Comparison of ENCODE assay signal across 12 cellular contexts in genomic region chr1:175673236-175674150, GRCh38.
DNase-seq lines count a peak whose midpoint lies in the region; ATAC-seq, FAIRE-seq and TF ChIP-seq lines count a peak whose summit lies in the region.
"Had no signal": no experiment of that assay in that cellular context is flagged by ENCODE, and none has a peak within 500 bp of the region (broad histone marks: within the 10 kb centered on the region; RNA-seq: fewer than 3 reads in every experiment).

No MANE protein-coding gene starts in this region.

- SMC1A ChIA-PET in GM12878 (lab: Charles Lee; ENCODE audit: uncharacterized antibody, unreplicated experiment): interaction anchor here (0.9 kb wide), 1 partner anchor 42 kb away, joined by 4 read pairs; no protein-coding TSS in a partner anchor

- H3K4me3 ChIP-seq in GM12878 (no peak overlapping the region), gastroesophageal sphincter (no peak overlapping the region)
- H3K4me3 ChIP-seq: pancreas, upper lobe of right lung had no signal

- TF ChIP-seq CTCF in GM12878 (IDR thresholded peaks at IDR 0.05 in 2 of 3, conservative IDR thresholded peaks at IDR 0.05 in 1 of 3; ENCODE audit: control insufficient read depth in 2 of 3, extremely low read depth in 1 of 3, insufficient read depth in 1 of 3, low read depth in 3 of 3, low read length in 3 of 3): no peak
- no peak for TF ChIP-seq CTCF in gastroesophageal sphincter (IDR thresholded peaks at IDR 0.05)

- ATAC-seq in GM19328 (IDR thresholded peaks at IDR 0.05; ENCODE audit: unreplicated experiment): peak; percentile 85
- ATAC-seq in HG03196 (IDR thresholded peaks at IDR 0.05; ENCODE audit: unreplicated experiment): peak; percentile 84
- peak; percentile 93 for ATAC-seq in GM12878
- ATAC-seq in gastroesophageal sphincter: no peak
- no peak for ATAC-seq in left lobe of liver
- ATAC-seq: upper lobe of right lung had no signal

- in situ Hi-C loops in GM12878 (cut with MboI): no loop called here

- peak overlapping the region; percentile 32; the same call in 1 of the 2 replicates for H3K4me2 ChIP-seq in GM12878 (ENCODE audit: control insufficient read depth, insufficient read depth)

- WGBS in GM12878 (ENCODE audit: insufficient coverage, insufficient replicate concordance, low lambda C conversion rate, missing lambda C conversion rate): 0% methylated on average over 7 of the region's 7 CpGs
- WGBS in gastroesophageal sphincter (ENCODE audit: low coverage in 1 of 2), 2 donors: 40 to 58% methylated on average over 3 to 7 of the region's 7 CpGs

- no peak for TF ChIP-seq EP300 in GM12878 (IDR thresholded peaks at IDR 0.05; ENCODE audit: borderline replicate concordance in 1 of 2, control insufficient read depth in 1 of 2, low read depth in 2 of 2, low read length in 2 of 2)
- TF ChIP-seq EP300 in gastroesophageal sphincter (IDR thresholded peaks at IDR 0.05): no peak

- TF ChIP-seq POLR2A in GM12878 (IDR thresholded peaks at IDR 0.05; ENCODE audit: low read depth, low read length) (no peak), gastroesophageal sphincter (IDR thresholded peaks at IDR 0.05) (no peak)

- BruUV-seq in GM12878 (replicated peaks; lab: Mats Ljungman, UMichigan): no TSS peak

- RAD21 ChIA-PET in GM12878 (lab: Charles Lee; ENCODE audit: unreplicated experiment): no interaction called here

- CTCF ChIA-PET in GM12878 (lab: Yijun Ruan, JAX): interaction anchor here (1.9 kb wide), 1 partner anchor 71 kb away, joined by 7 read pairs; no protein-coding TSS in a partner anchor

- TF ChIP-seq RAD21 in GM12878 (IDR thresholded peaks at IDR 0.05; ENCODE audit: insufficient read depth, low read depth, low read length): no peak

- intact Hi-C loops in GM12878 (cut with micrococcal nuclease; ENCODE audit: unreplicated experiment): no loop called here

- H3K27me3 ChIP-seq in GM12878 (replicated peaks in 1 of 2; ENCODE audit: control insufficient read depth in 2 of 2, insufficient read depth in 2 of 2, low read length in 1 of 2) (no peaks in the 10 kb centered on the region), gastroesophageal sphincter (peaks cover 12% of the 10 kb centered on the region)
- H3K27me3 ChIP-seq: pancreas, upper lobe of right lung had no signal

- H3K36me3 ChIP-seq in GM12878 (ENCODE audit: control insufficient read depth in 2 of 2, insufficient read depth in 2 of 2, low read length in 1 of 2): no peaks in the 10 kb centered on the region
- H3K36me3 ChIP-seq in gastroesophageal sphincter: no peaks in the 10 kb centered on the region
- H3K36me3 ChIP-seq: pancreas, upper lobe of right lung had no signal

- POLR2A ChIA-PET in GM12878 (lab: Charles Lee): no interaction called here

- H3K9ac ChIP-seq in GM12878 (ENCODE audit: control insufficient read depth, insufficient read depth, low read length): no peak overlapping the region

- H2AFZ ChIP-seq in GM12878 (ENCODE audit: control insufficient read depth, low read depth, low read length): peak overlapping the region; percentile 30

- FAIRE-seq in GM12878 (lab: Jason Lieb, UNC): peak; percentile 23
- FAIRE-seq: endometrium, pancreas had no signal

- H3K27ac ChIP-seq in GM12878 (ENCODE audit: control insufficient read depth, insufficient read depth) (no peak overlapping the region), gastroesophageal sphincter (no peak overlapping the region)
- H3K27ac ChIP-seq: pancreas, upper lobe of right lung had no signal

- peak; percentile 86 for DNase-seq in COLO829 (ENCODE audit: low spot score)
- DNase-seq in GM12878 (ENCODE audit: low read depth, low spot score): peak; percentile 28
- DNase-seq in GOT3 (lab: John Stamatoyannopoulos, UW): no peak
- no peak for DNase-seq in left lobe of liver (ENCODE audit: low spot score)
- no peak for DNase-seq in activated T-cell treated with anti-CD3 and anti-CD28 coated beads, Interleukin-2, amount 50 U/mL, for 48 hours
- DNase-seq: activated CD4-positive, alpha-beta memory T cell treated with anti-CD3 and anti-CD28 coated beads for 36 hours; pancreas; upper lobe of right lung had no signal

- H3K9me3 ChIP-seq in GM12878 (replicated peaks; ENCODE audit: control insufficient read depth, insufficient read depth, low read length) (no peaks in the 10 kb centered on the region), gastroesophageal sphincter (no peaks in the 10 kb centered on the region)
- H3K9me3 ChIP-seq: pancreas, upper lobe of right lung had no signal

- peaks cover 15% of the 10 kb centered on the region for H3K4me1 ChIP-seq in GM12878 (ENCODE audit: control insufficient read depth, insufficient read depth, low read length)
- H3K4me1 ChIP-seq in gastroesophageal sphincter: no peaks in the 10 kb centered on the region
- H3K4me1 ChIP-seq: pancreas, upper lobe of right lung had no signal

- no peaks in the 10 kb centered on the region for H3K79me2 ChIP-seq in GM12878 (ENCODE audit: control insufficient read depth, insufficient read depth, low read length)

- no peaks in the 10 kb centered on the region for H4K20me1 ChIP-seq in GM12878 (ENCODE audit: control insufficient read depth, insufficient read depth)

TF ChIP-seq in GM12878, 131 proteins besides CTCF, POLR2A, EP300 and RAD21:
- TF ChIP-seq NFYA (IDR thresholded peaks at IDR 0.05; ENCODE audit: borderline replicate concordance, low read depth, low read length): no peak
- TF ChIP-seq EGR1 (IDR thresholded peaks at IDR 0.05; ENCODE audit: borderline replicate concordance in 1 of 2, low read depth in 2 of 2, low read length in 2 of 2): 0 out of 3 replicates have a peak, but pooled peaks of 1 of the 2 experiments have one; percentile 11
- no peak for TF ChIP-seq ZNF207 (IDR thresholded peaks at IDR 0.05; ENCODE audit: borderline replicate concordance)
- 0 out of 2 replicates have a peak, but pooled peaks have one; percentile 20 for TF ChIP-seq SPI1 (IDR thresholded peaks at IDR 0.05; ENCODE audit: borderline replicate concordance, insufficient read depth, low read depth, low read length)
- TF ChIP-seq ETV6 (conservative IDR thresholded peaks at IDR 0.05 in 1 of 2, IDR thresholded peaks at IDR 0.05 in 1 of 2; ENCODE audit: borderline replicate concordance in 1 of 2, low read depth in 1 of 2): peak in 1 of 2 experiments; percentile 93; a peak in 2 of 4 replicates
- no peak for TF ChIP-seq NRF1 (conservative IDR thresholded peaks at IDR 0.05; ENCODE audit: low read depth, low read length)
- no peak for TF ChIP-seq TBL1XR1 (IDR thresholded peaks at IDR 0.05; ENCODE audit: low read depth, low read length)
- 0 out of 2 replicates have a peak, but pooled peaks have one; percentile 37 for TF ChIP-seq EED (IDR thresholded peaks at IDR 0.05; ENCODE audit: low read depth)
- peak; percentile 19; the same call in 1 of the 2 replicates for TF ChIP-seq PKNOX1 (IDR thresholded peaks at IDR 0.05)
- no peak for TF ChIP-seq SREBF1 (IDR thresholded peaks at IDR 0.05; ENCODE audit: low read length)
- no peak for TF ChIP-seq FOXM1 (IDR thresholded peaks at IDR 0.05; ENCODE audit: low read depth, low read length)
- TF ChIP-seq ZSCAN29 (IDR thresholded peaks at IDR 0.05): no peak
- TF ChIP-seq GABPA (IDR thresholded peaks at IDR 0.05; ENCODE audit: low read depth): no peak
- TF ChIP-seq PAX5 (IDR thresholded peaks at IDR 0.05; ENCODE audit: borderline replicate concordance, low read depth, low read length): no peak
- TF ChIP-seq CEBPB (IDR thresholded peaks at IDR 0.05; ENCODE audit: borderline replicate concordance in 1 of 2, low read depth in 2 of 2, low read length in 2 of 2): no peak

Comparison
In these comparisons a context has a peak if more than half of its experiments do, and no peak if none do; other contexts are left out.
1. DNase-seq: peak in COLO829 (single experiment) and GM12878 (single experiment); none in GOT3 (single experiment), left lobe of liver (single experiment) and activated T-cell treated with anti-CD3 and anti-CD28 coated beads, Interleukin-2, amount 50 U/mL, for 48 hours (0 of 2).
2. ATAC-seq: peak in GM19328 (single experiment), HG03196 (single experiment) and GM12878 (single experiment); none in gastroesophageal sphincter (single experiment) and left lobe of liver (single experiment).